In genomic region chr6:95767897-95768463, GRCh38 we compare ENCODE assay signal across 18 cellular contexts.
DNase-seq lines count a peak whose midpoint lies in the region; ATAC-seq and TF ChIP-seq lines count a peak whose summit lies in the region.
"Had no signal": no experiment of that assay in that cellular context is flagged by ENCODE, and none has a peak within 500 bp of the region (broad histone marks: within the 10 kb centered on the region; RNA-seq: fewer than 3 reads in every experiment).

No MANE protein-coding gene starts in this region.

- H3K36me3 ChIP-seq in body of pancreas (replicated peaks in 1 of 2; ENCODE audit: insufficient read depth in 1 of 2, low read depth in 2 of 2) (no peaks in the 10 kb centered on the region), heart left ventricle (no peaks in the 10 kb centered on the region)
- H3K36me3 ChIP-seq: BE2C had no signal

- H3K27me3 ChIP-seq in body of pancreas (no peaks in the 10 kb centered on the region), heart left ventricle (no peaks in the 10 kb centered on the region)
- H3K27me3 ChIP-seq: BE2C had no signal

- no peaks in the 10 kb centered on the region for H3K36me3 Mint-ChIP-seq in Calu3 (ENCODE audit: insufficient read depth, unreplicated experiment)
- H3K36me3 Mint-ChIP-seq in mesothelial cell of epicardium: no peaks in the 10 kb centered on the region
- H3K36me3 Mint-ChIP-seq: CD4-positive, CD25-positive, alpha-beta regulatory T cell; CD8-positive, alpha-beta memory T cell had no signal

- H3K27ac Mint-ChIP-seq in Calu3 (ENCODE audit: unreplicated experiment): peak overlapping the region; percentile 92
- peak overlapping the region; percentile 1 for H3K27ac Mint-ChIP-seq in mesothelial cell of epicardium
- H3K27ac Mint-ChIP-seq: CD4-positive, CD25-positive, alpha-beta regulatory T cell; CD8-positive, alpha-beta memory T cell; H9 had no signal

- H3K4me1 ChIP-seq in body of pancreas (peaks cover 5% of the 10 kb centered on the region), heart left ventricle (no peaks in the 10 kb centered on the region)
- H3K4me1 ChIP-seq: BE2C had no signal

- peak; percentile 58 for ATAC-seq in body of pancreas
- no peak for ATAC-seq in heart left ventricle

- H3K27me3 Mint-ChIP-seq in Calu3 (ENCODE audit: unreplicated experiment) (no peaks in the 10 kb centered on the region), mesothelial cell of epicardium (ENCODE audit: low read depth) (no peaks in the 10 kb centered on the region)
- H3K27me3 Mint-ChIP-seq: CD4-positive, CD25-positive, alpha-beta regulatory T cell; CD8-positive, alpha-beta memory T cell had no signal

- WGBS in body of pancreas, 2 donors: 27 to 28% methylated on average over 4 of the region's 4 CpGs
- 49 to 74% (median 63%) methylated on average over 4 of the region's 4 CpGs for WGBS in heart left ventricle, 4 donors

- no peak overlapping the region for H3K4me3 ChIP-seq in body of pancreas
- no peak overlapping the region for H3K4me3 ChIP-seq in heart left ventricle

- H3K9me3 ChIP-seq in body of pancreas (no peaks in the 10 kb centered on the region), heart left ventricle (no peaks in the 10 kb centered on the region)
- H3K9me3 ChIP-seq: BE2C had no signal

- peak; percentile 5 for DNase-seq in Calu3
- DNase-seq in HT-29 (ENCODE audit: low spot score): peak; percentile 54
- peak in 1 of 4 donors; percentile 8 for DNase-seq in body of pancreas
- DNase-seq in mesothelial cell of epicardium (ENCODE audit: low spot score in 2 of 2, unreplicated experiment in 2 of 2): no peak
- no peak for DNase-seq in OCI-M2 (lab: John Stamatoyannopoulos, UW; ENCODE audit: unreplicated experiment)
- no peak for DNase-seq in NCI-H2081 (lab: John Stamatoyannopoulos, UW)
- no peak for DNase-seq in NCI-H510A (lab: John Stamatoyannopoulos, UW)
- DNase-seq in heart left ventricle: no peak
- DNase-seq: ACHN; BE2C; C1 segment of cervical spinal cord; CD4-positive, CD25-positive, alpha-beta regulatory T cell; CD8-positive, alpha-beta memory T cell; COR-L47; DMS79; GDM1; KG1 had no signal

- no peak overlapping the region for H3K27ac ChIP-seq in body of pancreas
- no peak overlapping the region for H3K27ac ChIP-seq in heart left ventricle

- H3K9me3 Mint-ChIP-seq in Calu3 (ENCODE audit: low read depth, unreplicated experiment) (no peaks in the 10 kb centered on the region), mesothelial cell of epicardium (no peaks in the 10 kb centered on the region)
- H3K9me3 Mint-ChIP-seq: H9 had no signal

- TF ChIP-seq POLR2A in body of pancreas (IDR thresholded peaks at IDR 0.05) (no peak), heart left ventricle (IDR thresholded peaks at IDR 0.05) (no peak)

- H3K4me3 Mint-ChIP-seq in Calu3 (ENCODE audit: low read depth, unreplicated experiment) (peak overlapping the region; percentile 51), mesothelial cell of epicardium (no peak overlapping the region)
- H3K4me3 Mint-ChIP-seq: CD4-positive, CD25-positive, alpha-beta regulatory T cell; CD8-positive, alpha-beta memory T cell; H9 had no signal

- intact Hi-C loops in Calu3 (cut with micrococcal nuclease; ENCODE audit: unreplicated experiment): no loop called here
- intact Hi-C loops in body of pancreas (cut with DNase I): no loop called here
- intact Hi-C loops in heart left ventricle (cut with DNase I): no loop called here

- no TSS peak for BruUV-seq in Calu3 (replicated peaks; lab: Mats Ljungman, UMichigan)

- H3K4me1 Mint-ChIP-seq in Calu3 (ENCODE audit: low read depth, unreplicated experiment) (peaks cover 28% of the 10 kb centered on the region), mesothelial cell of epicardium (peaks cover 12% of the 10 kb centered on the region)
- H3K4me1 Mint-ChIP-seq: CD4-positive, CD25-positive, alpha-beta regulatory T cell; CD8-positive, alpha-beta memory T cell had no signal

- TF ChIP-seq CTCF in Calu3 (IDR thresholded peaks at IDR 0.05; ENCODE audit: unreplicated experiment) (no peak), body of pancreas (IDR thresholded peaks at IDR 0.05) (no peak), mesothelial cell of epicardium (IDR thresholded peaks at IDR 0.05; ENCODE audit: unreplicated experiment) (no peak), heart left ventricle (IDR thresholded peaks at IDR 0.05) (no peak)

- CTCF ChIA-PET in Calu3 (lab: Charles Lee): interaction anchor here (1.0 kb wide), 1 partner anchor 321 kb away, joined by 3 read pairs; no protein-coding TSS in a partner anchor

Comparison
In these comparisons a context has a peak if more than half of its experiments do, and no peak if none do; other contexts are left out.
1. DNase-seq: peak in Calu3 (single experiment) and HT-29 (single experiment); none in mesothelial cell of epicardium (0 of 2), OCI-M2 (single experiment), NCI-H2081 (0 of 2), NCI-H510A (single experiment) and heart left ventricle (0 of 5).